ENCODE assay signal across 8 cellular contexts in the genomic region with DNA sequence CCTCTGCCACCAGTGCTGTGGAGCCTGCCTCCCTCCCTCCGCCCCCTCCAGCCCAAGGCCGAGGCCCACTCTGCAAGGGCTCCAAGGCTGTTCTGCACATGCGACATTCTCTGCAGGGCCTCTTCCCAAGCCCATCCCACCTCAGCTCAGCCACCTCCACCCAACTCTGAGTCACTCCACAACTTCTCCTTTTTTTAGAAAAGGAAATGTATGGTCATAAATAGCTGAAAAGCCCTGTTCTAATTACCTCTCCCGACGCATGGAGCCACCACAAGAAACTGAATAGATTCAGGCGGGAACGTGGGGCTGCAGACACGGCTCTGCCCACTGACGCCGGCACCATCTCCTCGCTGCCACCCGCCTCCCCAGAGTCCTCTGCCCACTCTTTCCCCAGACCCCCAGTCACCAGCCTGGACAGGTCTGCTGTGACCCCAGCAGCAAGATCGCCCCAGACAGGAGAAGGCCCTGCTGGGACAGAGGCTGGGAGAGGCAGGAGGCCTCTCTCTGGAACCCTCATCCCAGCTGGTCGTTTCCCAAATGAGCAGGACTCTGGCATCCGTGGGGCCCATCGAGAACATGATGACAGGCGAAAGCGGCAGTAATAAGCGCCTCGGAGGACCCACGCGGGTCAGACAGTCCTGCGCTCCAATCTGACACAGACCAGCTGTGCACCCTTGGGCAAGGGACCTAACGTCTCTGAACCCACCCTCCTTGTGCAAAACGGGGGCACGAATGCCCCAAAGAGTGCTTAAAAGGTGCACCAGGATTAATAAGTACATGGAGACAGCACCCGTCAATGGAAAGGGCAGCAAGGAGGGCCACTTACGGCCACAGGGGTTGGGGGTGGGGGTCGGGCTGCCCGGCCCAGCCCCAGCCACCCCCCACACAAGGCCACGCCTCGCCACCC.
A peak's percentile ranks its signal among the peaks of the same experiment; 100 is the strongest.
DNase-seq lines count a peak whose midpoint lies in the region; ATAC-seq and TF ChIP-seq lines count a peak whose summit lies in the region.

No MANE protein-coding gene starts in this region.

- H3K4me3 ChIP-seq in BE2C (ENCODE audit: low read depth, low read length) (no peak overlapping the region), IMR-90 (ENCODE audit: insufficient read depth, low read depth, low read length) (no peak overlapping the region), mesendoderm (ENCODE audit: low read length) (no peak overlapping the region)

- in situ Hi-C loops in IMR-90 (cut with MboI; ENCODE audit: low sequenced_read_pairs), result no loop called here

- H3K27ac Mint-ChIP-seq in central memory CD8-positive, alpha-beta T cell (ENCODE audit: low read depth), result peak overlapping the region; percentile 69

- H3K79me1 ChIP-seq in IMR-90 (ENCODE audit: low read depth in 1 of 2, low read length in 2 of 2) (peaks cover 6 to 31% of the 10 kb centered on the region in 2 experiments), mesendoderm (ENCODE audit: low read length) (no peaks in the 10 kb centered on the region)

- WGBS in IMR-90 (ENCODE audit: extremely low coverage in 2 of 2, insufficient read length in 1 of 2), 2 experiments, result 50% methylated on average over 12 of the region's 32 CpGs; no CpG with 5 or more reads in 1 of the 2 experiments
- no CpG with 5 or more reads among the region's 32 CpGs for WGBS in mesendoderm (ENCODE audit: extremely low coverage, insufficient coverage, low lambda C conversion rate)

- dilution Hi-C loops in IMR-90 (cut with HindIII; ENCODE audit: low sequenced_read_pairs, unreplicated experiment), result no loop called here

- H3K36me3 Mint-ChIP-seq in central memory CD8-positive, alpha-beta T cell (ENCODE audit: insufficient read depth), result peaks cover 6% of the 10 kb centered on the region

- H4K8ac ChIP-seq in IMR-90 (ENCODE audit: low read depth in 2 of 2, low read length in 2 of 2) (peak overlapping the region; percentile 44 to 87; a peak in 3 of 4 replicates), mesendoderm (ENCODE audit: low read depth, low read length) (no peak overlapping the region)

- H3K79me2 ChIP-seq in mesendoderm (ENCODE audit: control insufficient read depth, insufficient read depth, low read length), result no peaks in the 10 kb centered on the region

- intact Hi-C loops in IMR-90 (cut with micrococcal nuclease), result no loop called here

- peak; percentile 4 for DNase-seq in BE2C
- DNase-seq in IMR-90, result peak; percentile 82
- DNase-seq in central memory CD8-positive, alpha-beta T cell (ENCODE audit: low spot score in 2 of 2), result no peak
- peak; percentile 23 for DNase-seq in mesendoderm
- no peak for DNase-seq in ureter (ENCODE audit: low spot score)
- DNase-seq in SK-N-DZ (ENCODE audit: low spot score), result no peak

- H3K4me2 ChIP-seq in IMR-90 (ENCODE audit: low read depth, low read length), result peak overlapping the region; percentile 20; the same call in 1 of the 2 replicates
- no peak overlapping the region for H3K4me2 ChIP-seq in mesendoderm (ENCODE audit: low read length)

- H3K56ac ChIP-seq in IMR-90 (ENCODE audit: extremely low read depth, insufficient read depth, low read length) (no peak overlapping the region), mesendoderm (ENCODE audit: low read length) (no peak overlapping the region)

- H3K9me1 ChIP-seq in IMR-90 (ENCODE audit: insufficient read depth, low read length), result peaks cover 15% of the 10 kb centered on the region

- H4K91ac ChIP-seq in IMR-90 (ENCODE audit: insufficient read depth, low read depth, low read length), result peak overlapping the region; percentile 83

- no peak for TF ChIP-seq POLR2A in IMR-90 (IDR thresholded peaks at IDR 0.05; ENCODE audit: low read depth, low read length)

- H3K4ac ChIP-seq in IMR-90 (ENCODE audit: low read depth, low read length) (peak overlapping the region; percentile 93), mesendoderm (ENCODE audit: low read depth, low read length) (no peak overlapping the region)

- peak overlapping the region; percentile 84 for H2BK120ac ChIP-seq in IMR-90 (ENCODE audit: low read depth, low read length)
- no peak overlapping the region for H2BK120ac ChIP-seq in mesendoderm (ENCODE audit: low read depth, low read length)

- H4K5ac ChIP-seq in IMR-90 (ENCODE audit: low read depth, low read length) (peak overlapping the region; percentile 23), mesendoderm (ENCODE audit: low read length) (no peak overlapping the region)

- 0 out of 2 replicates have a peak overlapping the region, but pooled peaks have one; percentile 30 for H3K9ac ChIP-seq in IMR-90 (ENCODE audit: low read depth, low read length)
- H3K9ac ChIP-seq in mesendoderm (ENCODE audit: low read length), result no peak overlapping the region

- H4K20me1 ChIP-seq in IMR-90 (ENCODE audit: insufficient read depth, low read length), result no peaks in the 10 kb centered on the region; the same call in 1 of the 2 replicates

- peaks cover under 1% of the 10 kb centered on the region for H3K9me3 Mint-ChIP-seq in central memory CD8-positive, alpha-beta T cell

- H3K27me3 ChIP-seq in BE2C (no peaks in the 10 kb centered on the region), IMR-90 (ENCODE audit: control insufficient read depth, insufficient read depth, low read length) (no peaks in the 10 kb centered on the region), mesendoderm (ENCODE audit: insufficient read depth, low read length, poor library complexity) (no peaks in the 10 kb centered on the region)

- POLR2A ChIA-PET in IMR-90 (lab: Charles Lee; ENCODE audit: unreplicated experiment), result no interaction called here

- no TSS peak for BruUV-seq in IMR-90 (replicated peaks; lab: Mats Ljungman, UMichigan)

- peak overlapping the region; percentile 88 for H2AK5ac ChIP-seq in IMR-90 (ENCODE audit: low read depth, low read length)
- no peak overlapping the region for H2AK5ac ChIP-seq in mesendoderm (ENCODE audit: low read length)

- H3K4me1 Mint-ChIP-seq in central memory CD8-positive, alpha-beta T cell, result peaks cover 41% of the 10 kb centered on the region

- peak overlapping the region; percentile 84 for H3K14ac ChIP-seq in IMR-90 (replicated peaks; ENCODE audit: low read depth, low read length)

- H2BK20ac ChIP-seq in IMR-90 (ENCODE audit: low read depth, low read length), result peak overlapping the region; percentile 75

- TF ChIP-seq CTCF in BE2C (IDR thresholded peaks at IDR 0.05; ENCODE audit: low read depth, low read length) (no peak), IMR-90 (conservative IDR thresholded peaks at IDR 0.05; ENCODE audit: low read depth, low read length) (no peak)

- CTCF ChIA-PET in IMR-90 (lab: Yijun Ruan, JAX), result no interaction called here

- H2BK5ac ChIP-seq in IMR-90 (ENCODE audit: low read depth, low read length, poor library complexity, severe bottlenecking) (peak overlapping the region; percentile 71), mesendoderm (ENCODE audit: low read length) (no peak overlapping the region)

- no peaks in the 10 kb centered on the region for H3K9me3 ChIP-seq in BE2C
- no peaks in the 10 kb centered on the region; the same call in 1 of the 2 replicates for H3K9me3 ChIP-seq in IMR-90 (ENCODE audit: control insufficient read depth, insufficient read depth, low read length)

- TF ChIP-seq RAD21 in IMR-90 (IDR thresholded peaks at IDR 0.05; ENCODE audit: low read length), result no peak

- H3K18ac ChIP-seq in IMR-90 (ENCODE audit: low read depth, low read length) (peak overlapping the region; percentile 23), mesendoderm (ENCODE audit: low read length) (no peak overlapping the region)

- peak overlapping the region; percentile 25 for H3K4me3 Mint-ChIP-seq in central memory CD8-positive, alpha-beta T cell

- peak overlapping the region; percentile 95 for H2AK9ac ChIP-seq in IMR-90 (replicated peaks; ENCODE audit: low read depth, low read length, poor library complexity)

- H3K23ac ChIP-seq in IMR-90 (ENCODE audit: low read depth, low read length) (peak overlapping the region; percentile 31), mesendoderm (ENCODE audit: low read length) (no peak overlapping the region)

- H3K27me3 Mint-ChIP-seq in central memory CD8-positive, alpha-beta T cell, result no peaks in the 10 kb centered on the region

- H2BK15ac ChIP-seq in IMR-90 (ENCODE audit: low read depth, low read length) (peak overlapping the region; percentile 48; the same call in 2 of the 3 replicates), mesendoderm (replicated peaks; ENCODE audit: low read depth) (no peak overlapping the region)

- H3K4me1 ChIP-seq in BE2C, result no peaks in the 10 kb centered on the region
- H3K4me1 ChIP-seq in IMR-90 (ENCODE audit: control insufficient read depth, insufficient read depth, low read length), result peaks cover 19% of the 10 kb centered on the region
- H3K4me1 ChIP-seq in mesendoderm (ENCODE audit: control insufficient read depth, low read depth, low read length), result no peaks in the 10 kb centered on the region

- H2AFZ ChIP-seq in IMR-90 (replicated peaks; ENCODE audit: low read length, poor library complexity), result peak overlapping the region; percentile 87

- no peaks in the 10 kb centered on the region for H3K36me3 ChIP-seq in BE2C
- H3K36me3 ChIP-seq in IMR-90 (ENCODE audit: control insufficient read depth, insufficient read depth, low read length), result no peaks in the 10 kb centered on the region
- H3K36me3 ChIP-seq in mesendoderm (ENCODE audit: control insufficient read depth, insufficient read depth, low read length), result no peaks in the 10 kb centered on the region

- H3K27ac ChIP-seq in IMR-90 (ENCODE audit: insufficient read depth, low read length), result peak overlapping the region; percentile 73
- no peak overlapping the region for H3K27ac ChIP-seq in mesendoderm (ENCODE audit: low read depth, low read length)

- ATAC-seq in IMR-90 (ENCODE audit: low read depth), result peak; percentile 88
- no peak for ATAC-seq in central memory CD8-positive, alpha-beta T cell (replicated peaks; ENCODE audit: extremely low read depth, poor library complexity, severe bottlenecking)
- ATAC-seq in GM18867 (IDR thresholded peaks at IDR 0.05; ENCODE audit: unreplicated experiment), result no peak
- no peak for ATAC-seq in HG02610 (IDR thresholded peaks at IDR 0.05; ENCODE audit: unreplicated experiment)

TF ChIP-seq in IMR-90, 13 proteins besides CTCF, POLR2A, EP300 and RAD21 (continues in another document):
- TF ChIP-seq FOS (IDR thresholded peaks at IDR 0.05; ENCODE audit: low read depth, low read length) (0 out of 2 replicates have a peak, but pooled peaks have one; percentile 7), MXI1 (IDR thresholded peaks at IDR 0.05; ENCODE audit: borderline replicate concordance, low read depth, low read length) (0 out of 2 replicates have a peak, but pooled peaks have one; percentile 23), RCOR1 (IDR thresholded peaks at IDR 0.05; ENCODE audit: insufficient replicate concordance, low read length) (no peak), MAZ (IDR thresholded peaks at IDR 0.05; ENCODE audit: borderline replicate concordance, low read depth, low read length) (0 out of 2 replicates have a peak, but pooled peaks have one; percentile 15)

Comparison
In these comparisons a context has a peak if more than half of its experiments do, and no peak if none do; other contexts are left out.
1. DNase-seq: peak in BE2C (single experiment), IMR-90 (single experiment) and mesendoderm (single experiment); none in central memory CD8-positive, alpha-beta T cell (0 of 2), ureter (single experiment) and SK-N-DZ (single experiment).